In the genomic region with DNA sequence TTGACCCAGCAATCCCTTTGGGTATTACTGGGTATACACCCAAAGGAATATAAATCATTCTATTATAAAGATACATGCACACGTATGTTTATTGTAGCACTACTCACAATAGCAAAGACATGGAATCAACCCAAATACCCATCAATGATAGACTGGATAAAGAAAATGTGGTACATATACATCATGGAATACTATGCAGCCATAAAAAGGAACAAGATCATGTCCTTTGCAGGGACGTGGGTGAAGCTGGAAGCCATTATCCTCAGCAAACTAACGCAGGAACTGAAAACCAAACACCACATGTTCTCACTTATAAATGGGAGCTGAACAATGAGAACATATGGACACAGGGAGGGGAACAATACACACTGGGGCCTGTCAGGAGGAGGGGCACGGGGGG, we compare ENCODE assay signal across 6 cellular contexts. TPM values are rescaled to one million over a fixed set of nuclear protein-coding genes. Genes with fewer than 3 reads are reported as not detected.
DNase-seq lines count a peak whose midpoint lies in the region; ATAC-seq and TF ChIP-seq lines count a peak whose summit lies in the region.
"Not testable (repeated sequence)": the region's sequence is repeated elsewhere in the genome, so short reads cannot be mapped to it uniquely, and the experiment has no call there.

No MANE protein-coding gene starts in this region.

- not testable (repeated sequence) for H3K9me2 ChIP-seq in Loucy (replicated peaks; ENCODE audit: low read depth, low read length)

- 92% methylated on average over 4 of the region's 4 CpGs for WGBS in right lobe of liver (ENCODE audit: insufficient coverage, low coverage, low lambda C conversion rate, missing lambda C conversion rate)

- not testable (repeated sequence) for H3K4me1 ChIP-seq in Loucy (ENCODE audit: insufficient read depth, low read length, poor library complexity, severe bottlenecking)
- H3K4me1 ChIP-seq in right lobe of liver, result peaks cover 0 to 36% (median 8%) of the 10 kb centered on the region in 4 donors
- H3K4me1 ChIP-seq in tibial artery, result peaks cover 4 to 80% (median 48%) of the 10 kb centered on the region in 4 donors

- H3K36me3 ChIP-seq in Loucy (ENCODE audit: insufficient read depth, low read length), result peaks cover 78% of the 10 kb centered on the region; the same call in 1 of the 2 replicates
- not testable (repeated sequence) for H3K36me3 ChIP-seq in right lobe of liver, tibial artery

- not testable (repeated sequence) for H3K27ac ChIP-seq in right lobe of liver
- H3K27ac ChIP-seq in tibial artery, result peak overlapping the region; percentile 81 to 82

- peak overlapping the region; percentile 13 for H3K4me2 ChIP-seq in Loucy (ENCODE audit: low read depth, low read length, poor library complexity, severe bottlenecking)

- not testable (repeated sequence) for H3K9ac ChIP-seq in Loucy (ENCODE audit: low read depth, low read length, poor library complexity, severe bottlenecking)

- H4K20me1 ChIP-seq in Loucy (ENCODE audit: insufficient read depth, low read length, poor library complexity, severe bottlenecking), result not testable (repeated sequence)

- peaks cover 24% of the 10 kb centered on the region; the same call in 1 of the 2 replicates for H3K79me2 ChIP-seq in Loucy (ENCODE audit: insufficient read depth, low read length)

- TF ChIP-seq POLR2A in right lobe of liver (IDR thresholded peaks at IDR 0.05), result not testable (repeated sequence)

- H3K9me3 ChIP-seq in Loucy (ENCODE audit: insufficient read depth, low read depth, low read length); right lobe of liver; tibial artery: not testable (repeated sequence)

- DNase-seq in NCI-H69 (lab: John Stamatoyannopoulos, UW) (peak; percentile 45), cardiac septum (ENCODE audit: low spot score) (peak; percentile 17), right lobe of liver (peak in 2 of 3 donors; percentile 1 to 12)
- DNase-seq in activated effector memory CD4-positive, alpha-beta T cell treated with anti-CD3 and anti-CD28 coated beads, Interleukin-2, amount 50 U/mL, for 16 hours, result peak; percentile 14
- not testable (repeated sequence) for DNase-seq in tibial artery

- H3F3A ChIP-seq in Loucy (ENCODE audit: low read depth), result not testable (repeated sequence)

- H3K4me3 ChIP-seq in Loucy (ENCODE audit: low read length, poor library complexity, severe bottlenecking); right lobe of liver; tibial artery: not testable (repeated sequence)

- H2AFZ ChIP-seq in Loucy (ENCODE audit: low read length), result not testable (repeated sequence)

- TF ChIP-seq CTCF in Loucy (conservative IDR thresholded peaks at IDR 0.05; ENCODE audit: low read length); right lobe of liver (IDR thresholded peaks at IDR 0.05); tibial artery (IDR thresholded peaks at IDR 0.05): not testable (repeated sequence)

- ATAC-seq in right lobe of liver, result not testable (repeated sequence)

- intact Hi-C loops in cardiac septum (cut with DNase I), result not testable (repeated sequence)
- intact Hi-C loops in right lobe of liver (cut with DNase I) (loop anchor here in 1 of 2 donors (10.0 kb wide), 1 partner anchor 110 kb away; no protein-coding TSS in a partner anchor), tibial artery (cut with DNase I; ENCODE audit: low total_unique reads) (loop anchor here (5.0 kb wide), 1 partner anchor 42 kb away; no protein-coding TSS in a partner anchor)

- not testable (repeated sequence) for H3K27me3 ChIP-seq in Loucy (ENCODE audit: insufficient read depth, low read length, poor library complexity, severe bottlenecking); right lobe of liver; tibial artery

RNA-seq across cellular contexts. Expression of gene ABTB1, which starts 32.1 kb away (rescaled TPM):
- total RNA-seq in cardiac septum (25.5 TPM), right lobe of liver (10 to 100 TPM in 5 of 6 experiments, 1 to 10 TPM in 1; 9.4 to 20.3 (median 12.2) TPM)
